1 cellular context compared by ENCODE assay signal in genomic region chr22:45240137-45240809, GRCh38.
A peak's percentile ranks its signal among the peaks of the same experiment; 100 is the strongest.
TF ChIP-seq lines count a peak whose summit lies in the region.

No MANE protein-coding gene starts in this region.

TF ChIP-seq in HepG2, 621 proteins besides CTCF, POLR2A, EP300 and RAD21 (continued from another document and continues in another):
- TF ChIP-seq ARID4A (CRISPR knock-in tag; IDR thresholded peaks at IDR 0.05; ENCODE audit: borderline replicate concordance): no peak
- no peak for TF ChIP-seq ESRRA (CRISPR knock-in tag; IDR thresholded peaks at IDR 0.05; ENCODE audit: low read depth)
- 0 out of 2 replicates have a peak, but pooled peaks have one; percentile 20 for TF ChIP-seq HNRNPL (IDR thresholded peaks at IDR 0.05; ENCODE audit: low read depth, low read length)
- TF ChIP-seq UBTF (CRISPR knock-in tag; IDR thresholded peaks at IDR 0.05): peak; percentile 28; the same call in 1 of the 2 replicates
- TF ChIP-seq HNF1B (CRISPR knock-in tag; IDR thresholded peaks at IDR 0.05): peak; percentile 66
- no peak for TF ChIP-seq JARID2 (CRISPR knock-in tag; IDR thresholded peaks at IDR 0.05; ENCODE audit: insufficient replicate concordance)
- TF ChIP-seq ATF6 (CRISPR knock-in tag; conservative IDR thresholded peaks at IDR 0.05): no peak
- no peak for TF ChIP-seq CSRNP1 (CRISPR knock-in tag; IDR thresholded peaks at IDR 0.05)
- TF ChIP-seq ELF4 (CRISPR knock-in tag; IDR thresholded peaks at IDR 0.05; ENCODE audit: borderline replicate concordance): no peak
- no peak for TF ChIP-seq PHF21A (CRISPR knock-in tag; IDR thresholded peaks at IDR 0.05)
- no peak for TF ChIP-seq ZBTB42 (CRISPR knock-in tag; IDR thresholded peaks at IDR 0.05)
- no peak for TF ChIP-seq ZNF30 (CRISPR knock-in tag; IDR thresholded peaks at IDR 0.05)
- TF ChIP-seq FOXK2 (IDR thresholded peaks at IDR 0.05): no peak
- no peak for TF ChIP-seq EHMT2 (IDR thresholded peaks at IDR 0.05; ENCODE audit: borderline replicate concordance, low read depth, low read length)
- no peak for TF ChIP-seq MLLT10 (CRISPR knock-in tag; IDR thresholded peaks at IDR 0.05)
- 0 out of 2 replicates have a peak, but pooled peaks have one; percentile 41 for TF ChIP-seq ZFY (CRISPR knock-in tag; IDR thresholded peaks at IDR 0.05)
- no peak for TF ChIP-seq ELF3 (CRISPR knock-in tag; IDR thresholded peaks at IDR 0.05)
- no peak for TF ChIP-seq KDM4B (CRISPR knock-in tag; IDR thresholded peaks at IDR 0.05)
- no peak for TF ChIP-seq ZSCAN31 (CRISPR knock-in tag; IDR thresholded peaks at IDR 0.05; ENCODE audit: low read depth)
- no peak for TF ChIP-seq KDM5A (IDR thresholded peaks at IDR 0.05; ENCODE audit: borderline replicate concordance, low read length)
- TF ChIP-seq ARNTL (CRISPR knock-in tag; IDR thresholded peaks at IDR 0.05): no peak
- no peak for TF ChIP-seq SIX4 (CRISPR knock-in tag; IDR thresholded peaks at IDR 0.05)
- no peak for TF ChIP-seq RBM39 (IDR thresholded peaks at IDR 0.05; ENCODE audit: low read depth, low read length, poor library complexity, severe bottlenecking)
- no peak for TF ChIP-seq ZNF776 (CRISPR knock-in tag; IDR thresholded peaks at IDR 0.05)
- no peak for TF ChIP-seq NR2C2 (CRISPR knock-in tag; IDR thresholded peaks at IDR 0.05; ENCODE audit: borderline replicate concordance)
- no peak for TF ChIP-seq ZNF839 (CRISPR knock-in tag; IDR thresholded peaks at IDR 0.05; ENCODE audit: borderline replicate concordance)
- peak; percentile 30 for TF ChIP-seq ZNF407 (CRISPR knock-in tag; IDR thresholded peaks at IDR 0.05; ENCODE audit: not compliant biosample characterization)
- TF ChIP-seq ZKSCAN1 (IDR thresholded peaks at IDR 0.05; ENCODE audit: low read length): no peak
- TF ChIP-seq ZNF687 (CRISPR knock-in tag; IDR thresholded peaks at IDR 0.05): peak; percentile 78
- TF ChIP-seq SRF (IDR thresholded peaks at IDR 0.05; ENCODE audit: low read depth, low read length): no peak
- TF ChIP-seq SRY (CRISPR knock-in tag; IDR thresholded peaks at IDR 0.05): 0 out of 2 replicates have a peak, but pooled peaks have one; percentile 40
- TF ChIP-seq ZNF382 (CRISPR knock-in tag; IDR thresholded peaks at IDR 0.05; ENCODE audit: borderline replicate concordance): no peak
- no peak for TF ChIP-seq FOSL1 (CRISPR knock-in tag; IDR thresholded peaks at IDR 0.05; ENCODE audit: borderline replicate concordance)
- no peak for TF ChIP-seq ZZZ3 (CRISPR knock-in tag; IDR thresholded peaks at IDR 0.05; ENCODE audit: borderline replicate concordance)
- TF ChIP-seq ZNF557 (CRISPR knock-in tag; IDR thresholded peaks at IDR 0.05): no peak
